ENCODE assay signal across 16 cellular contexts in genomic region chrX:134443020-134443419, GRCh38. TPM values are rescaled to one million over a fixed set of nuclear protein-coding genes. Genes with fewer than 3 reads are reported as not detected.
DNase-seq lines count a peak whose midpoint lies in the region; ATAC-seq and TF ChIP-seq lines count a peak whose summit lies in the region.
"Had no signal": no experiment of that assay in that cellular context is flagged by ENCODE, and none has a peak within 500 bp of the region (broad histone marks: within the 10 kb centered on the region; RNA-seq: fewer than 3 reads in every experiment).

No MANE protein-coding gene starts in this region.

- H3K4me1 ChIP-seq in OCI-LY7 (ENCODE audit: insufficient read depth, low read length, poor library complexity, severe bottlenecking), result peaks cover 29% of the 10 kb centered on the region
- H3K4me1 ChIP-seq: SJCRH30, suprapubic skin had no signal

- peak overlapping the region; percentile 73 for H3K27ac ChIP-seq in OCI-LY7 (ENCODE audit: low read depth, low read length, poor library complexity, severe bottlenecking)
- H3K27ac ChIP-seq: 22Rv1, SJCRH30, suprapubic skin had no signal

- no peaks in the 10 kb centered on the region for H4K20me1 ChIP-seq in OCI-LY7 (ENCODE audit: insufficient read depth, low read length)

- ATAC-seq in HG02759 (IDR thresholded peaks at IDR 0.05; ENCODE audit: unreplicated experiment), result peak; percentile 78
- ATAC-seq: left cardiac atrium; naive thymus-derived CD8-positive, alpha-beta T cell had no signal

- no peaks in the 10 kb centered on the region for H3K9me3 ChIP-seq in OCI-LY7 (ENCODE audit: low read length)
- H3K9me3 ChIP-seq: SJCRH30, suprapubic skin had no signal

- no peak for TF ChIP-seq CTCF in OCI-LY7 (conservative IDR thresholded peaks at IDR 0.05; ENCODE audit: low read length)

- peak overlapping the region; percentile 46 for H3K4me2 ChIP-seq in OCI-LY7 (ENCODE audit: low read length)

- BruUV-seq in OCI-LY7 (replicated peaks; lab: Mats Ljungman, UMichigan), result no TSS peak

- intact Hi-C loops in OCI-LY7 (cut with micrococcal nuclease; ENCODE audit: unreplicated experiment), result loop anchor here (2.0 kb wide), 1 partner anchor 18 kb away; the partner anchor contains the start of gene HPRT1

- H3K36me3 ChIP-seq in OCI-LY7 (ENCODE audit: insufficient read depth, low read length), result no peaks in the 10 kb centered on the region
- H3K36me3 ChIP-seq: SJCRH30, suprapubic skin had no signal

- no peaks in the 10 kb centered on the region for H3K9me2 ChIP-seq in OCI-LY7 (ENCODE audit: insufficient read depth, low read length)

- H3K79me2 ChIP-seq in OCI-LY7 (ENCODE audit: insufficient read depth, low read depth, low read length), result no peaks in the 10 kb centered on the region

- POLR2A ChIA-PET in OCI-LY7 (lab: Charles Lee), result interaction anchor here (0.6 to 1.5 kb wide), 4 partner anchors 16 to 47 kb away, joined by 3 to 4 read pairs (median 3); no protein-coding TSS in a partner anchor

- no peak overlapping the region for H2AFZ ChIP-seq in OCI-LY7 (ENCODE audit: low read length)

- no peak overlapping the region for H3K4me3 ChIP-seq in OCI-LY7 (ENCODE audit: low read depth, low read length, poor library complexity, severe bottlenecking)
- H3K4me3 ChIP-seq: SJCRH30, suprapubic skin had no signal

- CTCF ChIA-PET in OCI-LY7 (lab: Charles Lee; ENCODE audit: unreplicated experiment), result no interaction called here

- DNase-seq in DMS 273 (lab: John Stamatoyannopoulos, UW; ENCODE audit: unreplicated experiment) (peak; percentile 28), DMS 273 treated with DMSO at 0.1 percent for 48 hours (lab: John Stamatoyannopoulos, UW) (no peak), OCI-LY7 (ENCODE audit: low spot score) (peak; percentile 64), renal cortical epithelial cell (ENCODE audit: low read depth) (peak; percentile 82), cortex of kidney (lab: John Stamatoyannopoulos, UW) (no peak)
- no peak for DNase-seq in stimulated activated CD4-positive, alpha-beta T cell treated with anti-CD3 and anti-CD28 coated beads, Interleukin-4, amount 100 ng/mL, for 4 hours
- DNase-seq in activated effector memory CD4-positive, alpha-beta T cell treated with anti-CD3 and anti-CD28 coated beads, Interleukin-2, amount 50 U/mL, for 16 hours, result no peak
- DNase-seq: CD4-positive, alpha-beta memory T cell; foreskin fibroblast; left cardiac atrium; naive thymus-derived CD8-positive, alpha-beta T cell; NCI-H446; SJCRH30 had no signal

RNA-seq across cellular contexts. Expression of gene HPRT1, which starts 16.9 kb away (rescaled TPM):
- total RNA-seq in OCI-LY7 (2014; rRNA removed; shearing (Covaris generic)), result 13.5 and 14.5 TPM in 2 replicates
- total RNA-seq in OCI-LY7 (2022), result 96.6 and 101 TPM in 2 replicates
- total RNA-seq in renal cortical epithelial cell, result 26.6 and 73.0 TPM in 2 replicates

Comparison
In these comparisons a context has a peak if more than half of its experiments do, and no peak if none do; other contexts are left out.
1. DNase-seq: peak in DMS 273 (single experiment), OCI-LY7 (single experiment) and renal cortical epithelial cell (single experiment); none in DMS 273 treated with DMSO at 0.1 percent for 48 hours (single experiment), stimulated activated CD4-positive, alpha-beta T cell treated with anti-CD3 and anti-CD28 coated beads, Interleukin-4, amount 100 ng/mL, for 4 hours (0 of 2), cortex of kidney (single experiment) and activated effector memory CD4-positive, alpha-beta T cell treated with anti-CD3 and anti-CD28 coated beads, Interleukin-2, amount 50 U/mL, for 16 hours (single experiment).